In genomic region chr20:51166489-51166888, GRCh38 we compare ENCODE assay signal across 25 cellular contexts.
"Had no signal": no experiment of that assay in that cellular context is flagged by ENCODE, and none has a peak within 500 bp of the region (broad histone marks: within the 10 kb centered on the region; RNA-seq: fewer than 3 reads in every experiment).

No MANE protein-coding gene starts in this region.

- H3K36me3 ChIP-seq: left ventricle myocardium inferior, ovary, right atrium auricular region, suprapubic skin, thoracic aorta, tibial artery, vagina had no signal

- H3K9me3 ChIP-seq: ovary, thoracic aorta, vagina had no signal

- H3K9me3 Mint-ChIP-seq: natural killer cell; stimulated activated naive CD8-positive, alpha-beta T cell treated with anti-CD3 and anti-CD28 coated beads, Interleukin-15, Interleukin-2, amounts not matched to agents 100 ng/mL and 50 ng/mL, for 24 hours had no signal

- H3K4me3 ChIP-seq: hepatocyte, left ventricle myocardium inferior, lung, ovary, right atrium auricular region, skin epidermis, suprapubic skin, thoracic aorta, tibial artery, vagina had no signal

- H3K4me2 ChIP-seq: hepatocyte had no signal

- DNase-seq: islet precursor cell; left ventricle myocardium inferior; mesendoderm; naive B cell; natural killer cell; nephron progenitor cell; ovary; stimulated activated CD4-positive, alpha-beta T cell treated with anti-CD3 and anti-CD28 coated beads, Interleukin-12 subunit alpha, Interleukin-12 subunit beta, amount 100 ng/mL, for 4 hours; stimulated activated CD4-positive, alpha-beta T cell treated with anti-CD3 and anti-CD28 coated beads, Interleukin-15, amount 100 ng/mL, for 24 hours; stimulated activated CD4-positive, alpha-beta T cell treated with anti-CD3 and anti-CD28 coated beads, Interleukin-2, amount 100 ng/mL, for 24 hours; stimulated activated CD4-positive, alpha-beta T cell treated with anti-CD3 and anti-CD28 coated beads, Interleukin-4, amount 100 ng/mL, for 1 hour; stimulated activated naive CD4-positive, alpha-beta T cell; tibial artery; trophoblast cell had no signal

- H2AFZ ChIP-seq: hepatocyte had no signal

- H3K4me1 Mint-ChIP-seq: mesothelial cell of epicardium, natural killer cell, nephron progenitor cell had no signal

- H3K27ac ChIP-seq: hepatocyte, left ventricle myocardium inferior, ovary, right atrium auricular region, skin epidermis, suprapubic skin, thoracic aorta, tibial artery, vagina had no signal

- H3K27ac Mint-ChIP-seq: mesothelial cell of epicardium; naive B cell; natural killer cell; nephron progenitor cell; progenitor cell of endocrine pancreas; stimulated activated naive CD8-positive, alpha-beta T cell treated with anti-CD3 and anti-CD28 coated beads, Interleukin-15, Interleukin-2, amounts not matched to agents 100 ng/mL and 50 ng/mL, for 24 hours had no signal

- H3K27me3 ChIP-seq: ovary, right atrium auricular region, tibial artery, vagina had no signal

- ATAC-seq: natural killer cell, sciatic nerve had no signal

- H3K36me3 Mint-ChIP-seq: natural killer cell had no signal

- H3K4me1 ChIP-seq: left ventricle myocardium inferior, right atrium auricular region, suprapubic skin, tibial artery, vagina had no signal

- H3K4me3 Mint-ChIP-seq: mesothelial cell of epicardium; naive B cell; natural killer cell; nephron progenitor cell; stimulated activated naive CD8-positive, alpha-beta T cell treated with anti-CD3 and anti-CD28 coated beads, Interleukin-15, Interleukin-2, amounts not matched to agents 100 ng/mL and 50 ng/mL, for 24 hours had no signal

- H3K79me2 ChIP-seq: hepatocyte had no signal
